1 cellular context compared by ENCODE assay signal in the genomic region with DNA sequence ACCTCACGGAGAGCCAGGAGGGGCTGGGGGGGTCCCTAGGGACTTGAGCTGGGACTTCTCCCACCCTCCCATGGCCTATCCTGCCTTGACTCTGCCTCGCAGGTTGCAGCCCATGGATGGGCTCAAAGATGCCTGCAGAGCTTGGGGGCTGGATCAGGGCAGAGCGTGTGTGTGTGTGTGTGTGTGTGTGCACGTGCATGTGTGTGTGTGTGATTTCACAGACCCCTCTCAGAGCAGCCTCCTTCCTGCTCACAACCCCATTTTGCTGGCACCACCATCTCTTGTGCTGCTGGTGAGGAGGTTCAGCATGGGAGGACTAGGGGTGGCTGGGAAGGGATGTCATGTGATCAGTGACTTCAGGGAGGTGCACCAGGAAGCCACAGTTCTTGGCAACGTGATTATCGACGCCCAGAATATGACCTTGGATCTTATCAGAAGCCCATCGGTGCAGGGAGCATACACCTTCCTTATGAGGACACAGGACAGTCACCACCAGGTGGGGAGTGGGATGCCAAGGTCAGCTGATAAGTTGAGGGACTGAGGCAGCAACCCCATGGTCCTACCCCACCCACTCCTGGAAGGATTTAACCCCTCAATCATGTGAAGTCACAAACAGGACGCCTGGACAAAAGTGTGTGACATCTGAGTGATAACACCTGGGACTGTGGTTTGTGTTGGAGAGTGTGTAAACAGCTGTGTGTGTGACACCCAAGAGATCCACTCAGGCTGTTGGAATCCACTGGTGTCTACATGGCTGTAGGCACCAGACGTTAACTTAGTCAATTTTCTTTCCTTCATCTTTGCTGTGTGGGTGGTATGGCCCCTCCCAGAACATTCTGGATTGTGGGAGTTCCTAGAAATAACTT.
TF ChIP-seq lines count a peak whose summit lies in the region.

No MANE protein-coding gene starts in this region.

TF ChIP-seq in K562, 482 proteins besides CTCF, POLR2A, EP300 and RAD21 (continued from another document and continues in another):
- TF ChIP-seq, protein P1, sequence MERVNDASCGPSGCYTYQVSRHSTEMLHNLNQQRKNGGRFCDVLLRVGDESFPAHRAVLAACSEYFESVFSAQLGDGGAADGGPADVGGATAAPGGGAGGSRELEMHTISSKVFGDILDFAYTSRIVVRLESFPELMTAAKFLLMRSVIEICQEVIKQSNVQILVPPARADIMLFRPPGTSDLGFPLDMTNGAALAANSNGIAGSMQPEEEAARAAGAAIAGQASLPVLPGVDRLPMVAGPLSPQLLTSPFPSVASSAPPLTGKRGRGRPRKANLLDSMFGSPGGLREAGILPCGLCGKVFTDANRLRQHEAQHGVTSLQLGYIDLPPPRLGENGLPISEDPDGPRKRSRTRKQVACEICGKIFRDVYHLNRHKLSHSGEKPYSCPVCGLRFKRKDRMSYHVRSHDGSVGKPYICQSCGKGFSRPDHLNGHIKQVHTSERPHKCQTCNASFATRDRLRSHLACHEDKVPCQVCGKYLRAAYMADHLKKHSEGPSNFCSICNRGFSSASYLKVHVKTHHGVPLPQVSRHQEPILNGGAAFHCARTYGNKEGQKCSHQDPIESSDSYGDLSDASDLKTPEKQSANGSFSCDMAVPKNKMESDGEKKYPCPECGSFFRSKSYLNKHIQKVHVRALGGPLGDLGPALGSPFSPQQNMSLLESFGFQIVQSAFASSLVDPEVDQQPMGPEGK (CRISPR knock-in tag; IDR thresholded peaks at IDR 0.05; ENCODE audit: borderline replicate concordance), result no peak
- TF ChIP-seq PCBP1 (IDR thresholded peaks at IDR 0.05; ENCODE audit: low read depth, low read length, poor library complexity, severe bottlenecking) (no peak), ZNF699 (CRISPR knock-in tag; IDR thresholded peaks at IDR 0.05; ENCODE audit: insufficient replicate concordance) (no peak), HNRNPLL (IDR thresholded peaks at IDR 0.05; ENCODE audit: low read depth, low read length, poor library complexity, severe bottlenecking) (no peak), ELF2 (CRISPR knock-in tag; IDR thresholded peaks at IDR 0.05) (no peak), KDM4B (IDR thresholded peaks at IDR 0.05; ENCODE audit: borderline replicate concordance in 2 of 2, low read depth in 1 of 2) (no peak), ZNF324 (CRISPR knock-in tag; IDR thresholded peaks at IDR 0.05) (no peak), PTBP1 (IDR thresholded peaks at IDR 0.05; ENCODE audit: low read depth, low read length) (no peak), PHB (CRISPR knock-in tag; IDR thresholded peaks at IDR 0.05) (no peak), KLF10 (CRISPR knock-in tag; IDR thresholded peaks at IDR 0.05) (no peak), ZZZ3 (IDR thresholded peaks at IDR 0.05) (no peak), THRAP3 (IDR thresholded peaks at IDR 0.05; ENCODE audit: borderline replicate concordance) (no peak), RBM34 (IDR thresholded peaks at IDR 0.05; ENCODE audit: borderline replicate concordance, insufficient read depth, low read length) (no peak), MED1 (CRISPR knock-in tag; IDR thresholded peaks at IDR 0.05; ENCODE audit: borderline replicate concordance) (no peak), ZNF232 (CRISPR knock-in tag; IDR thresholded peaks at IDR 0.05) (no peak), ZKSCAN3 (CRISPR knock-in tag; IDR thresholded peaks at IDR 0.05) (no peak), POLR3G (IDR thresholded peaks at IDR 0.05; ENCODE audit: extremely low read depth, insufficient read length, insufficient replicate concordance) (no peak), ETS2 (tag; IDR thresholded peaks at IDR 0.05; ENCODE audit: borderline replicate concordance, poor library complexity, severe bottlenecking) (no peak), NELFE (IDR thresholded peaks at IDR 0.05; ENCODE audit: insufficient read depth, insufficient read length) (no peak), TRIM24 (IDR thresholded peaks at IDR 0.05) (no peak), EZH2 (IDR thresholded peaks at IDR 0.05; ENCODE audit: borderline replicate concordance, low read depth, low read length) (no peak), ZNF644 (tag; IDR thresholded peaks at IDR 0.05; ENCODE audit: low read depth) (0 out of 2 replicates have a peak, but pooled peaks have one; percentile 35), KLF1 (tag; IDR thresholded peaks at IDR 0.05) (no peak), SREBF2 (CRISPR knock-in tag; IDR thresholded peaks at IDR 0.05) (no peak), ZNF445 (CRISPR knock-in tag; IDR thresholded peaks at IDR 0.05; ENCODE audit: low read depth) (no peak), ARHGAP35 (IDR thresholded peaks at IDR 0.05; ENCODE audit: partially characterized antibody) (no peak), ZNF140 (CRISPR knock-in tag; IDR thresholded peaks at IDR 0.05) (no peak), CREM (IDR thresholded peaks at IDR 0.05; ENCODE audit: low read depth) (0 out of 2 replicates have a peak, but pooled peaks have one; percentile 12), PCBP2 (IDR thresholded peaks at IDR 0.05; ENCODE audit: low read depth, low read length, poor library complexity, severe bottlenecking) (no peak), ELF4 (CRISPR knock-in tag; IDR thresholded peaks at IDR 0.05) (no peak), KAT7 (CRISPR knock-in tag; IDR thresholded peaks at IDR 0.05; ENCODE audit: borderline replicate concordance) (no peak), POU5F1 (IDR thresholded peaks at IDR 0.05; ENCODE audit: borderline replicate concordance, low read depth, low read length, partially characterized antibody) (no peak), ZNF785 (CRISPR knock-in tag; IDR thresholded peaks at IDR 0.05) (no peak), LCOR (CRISPR knock-in tag; IDR thresholded peaks at IDR 0.05) (no peak), TAF1 (IDR thresholded peaks at IDR 0.05; ENCODE audit: control insufficient read depth, extremely low read depth, insufficient read depth, low read length, severe bottlenecking) (no peak), HDAC6 (IDR thresholded peaks at IDR 0.05; ENCODE audit: low read depth, low read length) (no peak), HDGF (IDR thresholded peaks at IDR 0.05) (no peak), ZNF143 (CRISPR knock-in tag; IDR thresholded peaks at IDR 0.05) (no peak), SIX5 (IDR thresholded peaks at IDR 0.05; ENCODE audit: borderline replicate concordance in 1 of 2, insufficient read depth in 1 of 2, low read depth in 1 of 2, low read length in 2 of 2) (no peak), ZNF830 (CRISPR knock-in tag; IDR thresholded peaks at IDR 0.05) (no peak), TCF7L2 (IDR thresholded peaks at IDR 0.05; ENCODE audit: low read depth, low read length) (no peak), L3MBTL2 (IDR thresholded peaks at IDR 0.05) (peak; percentile 93), TAF15 (IDR thresholded peaks at IDR 0.05; ENCODE audit: low read depth, low read length) (no peak), ZFP1 (CRISPR knock-in tag; IDR thresholded peaks at IDR 0.05) (no peak), TAF7 (tag; IDR thresholded peaks at IDR 0.05) (no peak), ZNF583 (CRISPR knock-in tag; IDR thresholded peaks at IDR 0.05) (peak; percentile 8; the same call in 1 of the 2 replicates)
- TF ChIP-seq, protein P2, sequence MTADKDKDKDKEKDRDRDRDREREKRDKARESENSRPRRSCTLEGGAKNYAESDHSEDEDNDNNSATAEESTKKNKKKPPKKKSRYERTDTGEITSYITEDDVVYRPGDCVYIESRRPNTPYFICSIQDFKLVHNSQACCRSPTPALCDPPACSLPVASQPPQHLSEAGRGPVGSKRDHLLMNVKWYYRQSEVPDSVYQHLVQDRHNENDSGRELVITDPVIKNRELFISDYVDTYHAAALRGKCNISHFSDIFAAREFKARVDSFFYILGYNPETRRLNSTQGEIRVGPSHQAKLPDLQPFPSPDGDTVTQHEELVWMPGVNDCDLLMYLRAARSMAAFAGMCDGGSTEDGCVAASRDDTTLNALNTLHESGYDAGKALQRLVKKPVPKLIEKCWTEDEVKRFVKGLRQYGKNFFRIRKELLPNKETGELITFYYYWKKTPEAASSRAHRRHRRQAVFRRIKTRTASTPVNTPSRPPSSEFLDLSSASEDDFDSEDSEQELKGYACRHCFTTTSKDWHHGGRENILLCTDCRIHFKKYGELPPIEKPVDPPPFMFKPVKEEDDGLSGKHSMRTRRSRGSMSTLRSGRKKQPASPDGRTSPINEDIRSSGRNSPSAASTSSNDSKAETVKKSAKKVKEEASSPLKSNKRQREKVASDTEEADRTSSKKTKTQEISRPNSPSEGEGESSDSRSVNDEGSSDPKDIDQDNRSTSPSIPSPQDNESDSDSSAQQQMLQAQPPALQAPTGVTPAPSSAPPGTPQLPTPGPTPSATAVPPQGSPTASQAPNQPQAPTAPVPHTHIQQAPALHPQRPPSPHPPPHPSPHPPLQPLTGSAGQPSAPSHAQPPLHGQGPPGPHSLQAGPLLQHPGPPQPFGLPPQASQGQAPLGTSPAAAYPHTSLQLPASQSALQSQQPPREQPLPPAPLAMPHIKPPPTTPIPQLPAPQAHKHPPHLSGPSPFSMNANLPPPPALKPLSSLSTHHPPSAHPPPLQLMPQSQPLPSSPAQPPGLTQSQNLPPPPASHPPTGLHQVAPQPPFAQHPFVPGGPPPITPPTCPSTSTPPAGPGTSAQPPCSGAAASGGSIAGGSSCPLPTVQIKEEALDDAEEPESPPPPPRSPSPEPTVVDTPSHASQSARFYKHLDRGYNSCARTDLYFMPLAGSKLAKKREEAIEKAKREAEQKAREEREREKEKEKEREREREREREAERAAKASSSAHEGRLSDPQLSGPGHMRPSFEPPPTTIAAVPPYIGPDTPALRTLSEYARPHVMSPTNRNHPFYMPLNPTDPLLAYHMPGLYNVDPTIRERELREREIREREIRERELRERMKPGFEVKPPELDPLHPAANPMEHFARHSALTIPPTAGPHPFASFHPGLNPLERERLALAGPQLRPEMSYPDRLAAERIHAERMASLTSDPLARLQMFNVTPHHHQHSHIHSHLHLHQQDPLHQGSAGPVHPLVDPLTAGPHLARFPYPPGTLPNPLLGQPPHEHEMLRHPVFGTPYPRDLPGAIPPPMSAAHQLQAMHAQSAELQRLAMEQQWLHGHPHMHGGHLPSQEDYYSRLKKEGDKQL (CRISPR knock-in tag; IDR thresholded peaks at IDR 0.05; ENCODE audit: borderline replicate concordance), result no peak
- TF ChIP-seq, protein P3, sequence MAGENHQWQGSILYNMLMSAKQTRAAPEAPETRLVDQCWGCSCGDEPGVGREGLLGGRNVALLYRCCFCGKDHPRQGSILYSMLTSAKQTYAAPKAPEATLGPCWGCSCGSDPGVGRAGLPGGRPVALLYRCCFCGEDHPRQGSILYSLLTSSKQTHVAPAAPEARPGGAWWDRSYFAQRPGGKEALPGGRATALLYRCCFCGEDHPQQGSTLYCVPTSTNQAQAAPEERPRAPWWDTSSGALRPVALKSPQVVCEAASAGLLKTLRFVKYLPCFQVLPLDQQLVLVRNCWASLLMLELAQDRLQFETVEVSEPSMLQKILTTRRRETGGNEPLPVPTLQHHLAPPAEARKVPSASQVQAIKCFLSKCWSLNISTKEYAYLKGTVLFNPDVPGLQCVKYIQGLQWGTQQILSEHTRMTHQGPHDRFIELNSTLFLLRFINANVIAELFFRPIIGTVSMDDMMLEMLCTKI (IDR thresholded peaks at IDR 0.05; ENCODE audit: partially characterized antibody), result no peak
- TF ChIP-seq, protein P4, sequence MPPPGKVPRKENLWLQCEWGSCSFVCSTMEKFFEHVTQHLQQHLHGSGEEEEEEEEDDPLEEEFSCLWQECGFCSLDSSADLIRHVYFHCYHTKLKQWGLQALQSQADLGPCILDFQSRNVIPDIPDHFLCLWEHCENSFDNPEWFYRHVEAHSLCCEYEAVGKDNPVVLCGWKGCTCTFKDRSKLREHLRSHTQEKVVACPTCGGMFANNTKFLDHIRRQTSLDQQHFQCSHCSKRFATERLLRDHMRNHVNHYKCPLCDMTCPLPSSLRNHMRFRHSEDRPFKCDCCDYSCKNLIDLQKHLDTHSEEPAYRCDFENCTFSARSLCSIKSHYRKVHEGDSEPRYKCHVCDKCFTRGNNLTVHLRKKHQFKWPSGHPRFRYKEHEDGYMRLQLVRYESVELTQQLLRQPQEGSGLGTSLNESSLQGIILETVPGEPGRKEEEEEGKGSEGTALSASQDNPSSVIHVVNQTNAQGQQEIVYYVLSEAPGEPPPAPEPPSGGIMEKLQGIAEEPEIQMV (tag; conservative IDR thresholded peaks at IDR 0.05; ENCODE audit: low read depth), result no peak
- TF ChIP-seq, protein P5, sequence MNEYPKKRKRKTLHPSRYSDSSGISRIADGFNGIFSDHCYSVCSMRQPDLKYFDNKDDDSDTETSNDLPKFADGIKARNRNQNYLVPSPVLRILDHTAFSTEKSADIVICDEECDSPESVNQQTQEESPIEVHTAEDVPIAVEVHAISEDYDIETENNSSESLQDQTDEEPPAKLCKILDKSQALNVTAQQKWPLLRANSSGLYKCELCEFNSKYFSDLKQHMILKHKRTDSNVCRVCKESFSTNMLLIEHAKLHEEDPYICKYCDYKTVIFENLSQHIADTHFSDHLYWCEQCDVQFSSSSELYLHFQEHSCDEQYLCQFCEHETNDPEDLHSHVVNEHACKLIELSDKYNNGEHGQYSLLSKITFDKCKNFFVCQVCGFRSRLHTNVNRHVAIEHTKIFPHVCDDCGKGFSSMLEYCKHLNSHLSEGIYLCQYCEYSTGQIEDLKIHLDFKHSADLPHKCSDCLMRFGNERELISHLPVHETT (CRISPR knock-in tag; conservative IDR thresholded peaks at IDR 0.05 in 1 of 2, IDR thresholded peaks at IDR 0.05 in 1 of 2), result no peak
- TF ChIP-seq, protein P6, sequence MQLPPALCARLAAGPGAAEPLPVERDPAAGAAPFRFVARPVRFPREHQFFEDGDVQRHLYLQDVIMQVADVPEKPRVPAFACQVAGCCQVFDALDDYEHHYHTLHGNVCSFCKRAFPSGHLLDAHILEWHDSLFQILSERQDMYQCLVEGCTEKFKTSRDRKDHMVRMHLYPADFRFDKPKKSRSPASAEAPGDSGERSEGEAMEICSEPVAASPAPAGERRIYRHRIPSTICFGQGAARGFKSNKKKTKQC (CRISPR knock-in tag; IDR thresholded peaks at IDR 0.05), result no peak
- TF ChIP-seq, protein P7, sequence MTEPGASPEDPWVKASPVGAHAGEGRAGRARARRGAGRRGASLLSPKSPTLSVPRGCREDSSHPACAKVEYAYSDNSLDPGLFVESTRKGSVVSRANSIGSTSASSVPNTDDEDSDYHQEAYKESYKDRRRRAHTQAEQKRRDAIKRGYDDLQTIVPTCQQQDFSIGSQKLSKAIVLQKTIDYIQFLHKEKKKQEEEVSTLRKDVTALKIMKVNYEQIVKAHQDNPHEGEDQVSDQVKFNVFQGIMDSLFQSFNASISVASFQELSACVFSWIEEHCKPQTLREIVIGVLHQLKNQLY (CRISPR knock-in tag; conservative IDR thresholded peaks at IDR 0.05), result no peak
- TF ChIP-seq, protein P8, sequence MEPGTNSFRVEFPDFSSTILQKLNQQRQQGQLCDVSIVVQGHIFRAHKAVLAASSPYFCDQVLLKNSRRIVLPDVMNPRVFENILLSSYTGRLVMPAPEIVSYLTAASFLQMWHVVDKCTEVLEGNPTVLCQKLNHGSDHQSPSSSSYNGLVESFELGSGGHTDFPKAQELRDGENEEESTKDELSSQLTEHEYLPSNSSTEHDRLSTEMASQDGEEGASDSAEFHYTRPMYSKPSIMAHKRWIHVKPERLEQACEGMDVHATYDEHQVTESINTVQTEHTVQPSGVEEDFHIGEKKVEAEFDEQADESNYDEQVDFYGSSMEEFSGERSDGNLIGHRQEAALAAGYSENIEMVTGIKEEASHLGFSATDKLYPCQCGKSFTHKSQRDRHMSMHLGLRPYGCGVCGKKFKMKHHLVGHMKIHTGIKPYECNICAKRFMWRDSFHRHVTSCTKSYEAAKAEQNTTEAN (CRISPR knock-in tag; IDR thresholded peaks at IDR 0.05), result no peak
